Comparison of ENCODE assay signal across 8 cellular contexts in the genomic region with DNA sequence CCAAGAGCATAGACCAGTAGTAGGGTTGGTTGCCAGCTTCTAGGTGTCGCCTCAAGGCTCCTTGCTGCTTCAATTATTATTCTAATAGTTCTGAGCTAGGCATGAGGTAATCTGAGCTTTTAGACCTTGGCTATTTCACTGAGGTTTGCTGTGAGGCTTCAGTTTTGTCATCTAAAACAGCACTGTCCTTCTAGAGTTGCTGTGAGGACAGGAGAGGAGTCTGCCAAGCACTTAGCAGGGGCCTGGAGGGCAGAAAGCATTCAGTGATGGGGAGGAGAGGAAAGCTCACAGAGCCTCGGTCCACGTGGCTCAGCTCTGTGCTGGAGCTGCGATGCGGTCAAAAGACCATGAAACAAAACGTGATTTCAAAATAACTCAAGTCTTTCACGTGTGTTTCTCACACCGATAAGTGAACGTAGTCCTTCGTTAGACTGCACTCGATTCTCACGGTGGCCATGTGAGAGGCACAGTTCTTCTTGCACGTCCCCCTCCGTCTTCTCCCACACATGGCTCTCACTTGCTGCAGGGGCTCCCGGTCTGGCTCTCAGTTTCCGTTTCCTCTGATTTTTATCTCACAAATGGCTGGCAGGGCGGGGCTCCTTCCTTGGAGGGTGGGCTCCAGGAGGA.
DNase-seq lines count a peak whose midpoint lies in the region; ATAC-seq lines count a peak whose summit lies in the region.

No MANE protein-coding gene starts in this region.

- no peaks in the 10 kb centered on the region for H3K27me3 Mint-ChIP-seq in activated T-cell treated with anti-CD3 and anti-CD28 coated beads, Interleukin-2, amount 50 U/mL, for 24 hours
- no peaks in the 10 kb centered on the region for H3K27me3 Mint-ChIP-seq in natural killer cell treated with Interleukin-12 subunit alpha and Interleukin-12 subunit beta and Interleukin-15 and Interleukin-18, amount 100 ng/mL, for 72 hours

- peaks cover 74% of the 10 kb centered on the region for H3K4me1 Mint-ChIP-seq in activated T-cell treated with anti-CD3 and anti-CD28 coated beads, Interleukin-2, amount 50 U/mL, for 24 hours (ENCODE audit: low read depth)
- peaks cover 60 to 63% of the 10 kb centered on the region in 2 donors for H3K4me1 Mint-ChIP-seq in natural killer cell treated with Interleukin-12 subunit alpha and Interleukin-12 subunit beta and Interleukin-15 and Interleukin-18, amount 100 ng/mL, for 72 hours (ENCODE audit: low read depth in 2 of 2)

- no peaks in the 10 kb centered on the region for H3K9me3 Mint-ChIP-seq in activated T-cell treated with anti-CD3 and anti-CD28 coated beads, Interleukin-2, amount 50 U/mL, for 24 hours
- H3K9me3 Mint-ChIP-seq in natural killer cell treated with Interleukin-12 subunit alpha and Interleukin-12 subunit beta and Interleukin-15 and Interleukin-18, amount 100 ng/mL, for 72 hours = no peaks in the 10 kb centered on the region

- peak overlapping the region; percentile 89 for H3K27ac Mint-ChIP-seq in activated T-cell treated with anti-CD3 and anti-CD28 coated beads, Interleukin-2, amount 50 U/mL, for 24 hours
- H3K27ac Mint-ChIP-seq in natural killer cell treated with Interleukin-12 subunit alpha and Interleukin-12 subunit beta and Interleukin-15 and Interleukin-18, amount 100 ng/mL, for 72 hours = peak overlapping the region; percentile 55 to 60

- peak; percentile 47 for DNase-seq in stimulated activated CD4-positive, alpha-beta T cell treated with anti-CD3 and anti-CD28 coated beads, Interleukin-15, amount 100 ng/mL, for 24 hours
- DNase-seq in stimulated activated CD4-positive, alpha-beta T cell treated with anti-CD3 and anti-CD28 coated beads, Interleukin-12 subunit alpha, Interleukin-12 subunit beta, amount 100 ng/mL, for 4 hours = no peak
- DNase-seq in activated T-cell treated with anti-CD3 and anti-CD28 coated beads, Interleukin-2, amount 50 U/mL, for 24 hours = peak; percentile 62
- DNase-seq in natural killer cell treated with Interleukin-12 subunit alpha and Interleukin-12 subunit beta and Interleukin-15 and Interleukin-18, amount 100 ng/mL, for 72 hours (ENCODE audit: low spot score) = no peak
- DNase-seq in COLO829 (ENCODE audit: low spot score) (no peak), NAMALWA (ENCODE audit: low spot score) (no peak), D341Med (ENCODE audit: low spot score) (no peak)

- peak overlapping the region; percentile 26 for H3K4me3 Mint-ChIP-seq in activated T-cell treated with anti-CD3 and anti-CD28 coated beads, Interleukin-2, amount 50 U/mL, for 24 hours
- H3K4me3 Mint-ChIP-seq in natural killer cell treated with Interleukin-12 subunit alpha and Interleukin-12 subunit beta and Interleukin-15 and Interleukin-18, amount 100 ng/mL, for 72 hours = peak overlapping the region; percentile 50

- ATAC-seq in HG03095 (IDR thresholded peaks at IDR 0.05; ENCODE audit: unreplicated experiment) = peak; percentile 51
- peak; percentile 26 to 28 for ATAC-seq in natural killer cell treated with Interleukin-12 subunit alpha and Interleukin-12 subunit beta and Interleukin-15 and Interleukin-18, amount 100 ng/mL, for 72 hours

- H3K36me3 Mint-ChIP-seq in activated T-cell treated with anti-CD3 and anti-CD28 coated beads, Interleukin-2, amount 50 U/mL, for 24 hours (ENCODE audit: low read depth) = no peaks in the 10 kb centered on the region
- H3K36me3 Mint-ChIP-seq in natural killer cell treated with Interleukin-12 subunit alpha and Interleukin-12 subunit beta and Interleukin-15 and Interleukin-18, amount 100 ng/mL, for 72 hours = no peaks in the 10 kb centered on the region

Comparison
In these comparisons a context has a peak if more than half of its experiments do, and no peak if none do; other contexts are left out.
1. DNase-seq: peak in stimulated activated CD4-positive, alpha-beta T cell treated with anti-CD3 and anti-CD28 coated beads, Interleukin-15, amount 100 ng/mL, for 24 hours (single experiment) and activated T-cell treated with anti-CD3 and anti-CD28 coated beads, Interleukin-2, amount 50 U/mL, for 24 hours (single experiment); none in stimulated activated CD4-positive, alpha-beta T cell treated with anti-CD3 and anti-CD28 coated beads, Interleukin-12 subunit alpha, Interleukin-12 subunit beta, amount 100 ng/mL, for 4 hours (single experiment), natural killer cell treated with Interleukin-12 subunit alpha and Interleukin-12 subunit beta and Interleukin-15 and Interleukin-18, amount 100 ng/mL, for 72 hours (single experiment), COLO829 (single experiment), NAMALWA (single experiment) and D341Med (single experiment).